In genomic region chr4:141703497-141703896, GRCh38 we compare ENCODE assay signal across 20 cellular contexts.
DNase-seq lines count a peak whose midpoint lies in the region; ATAC-seq, FAIRE-seq and TF ChIP-seq lines count a peak whose summit lies in the region.
"Had no signal": no experiment of that assay in that cellular context is flagged by ENCODE, and none has a peak within 500 bp of the region (broad histone marks: within the 10 kb centered on the region; RNA-seq: fewer than 3 reads in every experiment).

No MANE protein-coding gene starts in this region.

- H3K4me1 Mint-ChIP-seq in activated T-cell treated with anti-CD3 and anti-CD28 coated beads, Interleukin-2, amount 50 U/mL, for 24 hours (ENCODE audit: low read depth), result peaks cover 9% of the 10 kb centered on the region
- H3K4me1 Mint-ChIP-seq: CD4-positive, CD25-positive, alpha-beta regulatory T cell had no signal

- ATAC-seq in A549 (peak in 1 of 2 experiments; percentile 22; a peak in 1 of 6 replicates), HCT116 (no peak), foreskin keratinocyte (no peak), HG02763 (IDR thresholded peaks at IDR 0.05; ENCODE audit: unreplicated experiment) (no peak)

- peaks cover 2% of the 10 kb centered on the region for H3K27me3 Mint-ChIP-seq in activated T-cell treated with anti-CD3 and anti-CD28 coated beads, Interleukin-2, amount 50 U/mL, for 24 hours
- H3K27me3 Mint-ChIP-seq: CD4-positive, CD25-positive, alpha-beta regulatory T cell had no signal

- TF ChIP-seq EP300 in A549 (IDR thresholded peaks at IDR 0.05), result no peak

- H4K20me1 ChIP-seq in HCT116 (ENCODE audit: insufficient read depth), result no peaks in the 10 kb centered on the region

- BruUV-seq in HCT116 (replicated peaks; lab: Mats Ljungman, UMichigan), result no TSS peak

- TF ChIP-seq CTCF in A549 (IDR thresholded peaks at IDR 0.05), result peak; percentile 15; the same call in 1 of the 3 replicates
- TF ChIP-seq CTCF in HCT116 (IDR thresholded peaks at IDR 0.05 in 2 of 3, conservative IDR thresholded peaks at IDR 0.05 in 1 of 3; ENCODE audit: borderline replicate concordance in 1 of 3, insufficient read depth in 1 of 3, low read depth in 2 of 3, low read length in 2 of 3), result peak in 2 of 3 experiments; percentile 7 to 20; a peak in 3 of 6 replicates
- peak; percentile 29 for TF ChIP-seq CTCF in foreskin keratinocyte (conservative IDR thresholded peaks at IDR 0.05)

- intact Hi-C loops in HCT116 (cut with micrococcal nuclease), result no loop called here

- H3K9ac ChIP-seq in HCT116 (ENCODE audit: low read length), result no peak overlapping the region

- H2AFZ ChIP-seq in HCT116 (ENCODE audit: low read depth, low read length, poor library complexity, severe bottlenecking), result no peak overlapping the region

- H3K4me3 ChIP-seq in A549 (no peak overlapping the region), HCT116 (replicated peaks in 1 of 2; ENCODE audit: low read depth in 1 of 2, low read length in 2 of 2) (no peak overlapping the region)
- H3K4me3 ChIP-seq: SJSA1 had no signal

- CTCF ChIA-PET in A549 (lab: Yijun Ruan, JAX) (interaction anchor here (0.7 to 1.3 kb wide), 4 partner anchors 12 to 1680 kb away, joined by 3 read pairs; no protein-coding TSS in a partner anchor), HCT116 (lab: Charles Lee) (interaction anchor here (1.3 to 2.0 kb wide), 4 partner anchors 8 to 357 kb away, joined by 3 to 8 read pairs (median 4); no protein-coding TSS in a partner anchor)

- RAD21 ChIA-PET in HCT116 (lab: Charles Lee; ENCODE audit: low non-redundant PET in 1 of 2, low total read pairs in 2 of 2, uncharacterized antibody in 2 of 2, unreplicated experiment in 2 of 2), result no interaction called here

- TF ChIP-seq RAD21 in A549 (conservative IDR thresholded peaks at IDR 0.05 in 1 of 2, IDR thresholded peaks at IDR 0.05 in 1 of 2), result no peak
- TF ChIP-seq RAD21 in HCT116 (IDR thresholded peaks at IDR 0.05; ENCODE audit: low read depth), result peak; percentile 33

- H3K9me3 ChIP-seq in A549 (peaks cover 17% of the 10 kb centered on the region), HCT116 (ENCODE audit: control insufficient read depth in 1 of 2, insufficient read depth in 1 of 2, low read depth in 1 of 2, low read length in 2 of 2) (no peaks in the 10 kb centered on the region)
- H3K9me3 ChIP-seq: Caco-2, SJSA1 had no signal

- H3K27me3 ChIP-seq in HCT116 (ENCODE audit: insufficient read depth, low read length), result no peaks in the 10 kb centered on the region
- H3K27me3 ChIP-seq in foreskin keratinocyte, result no peaks in the 10 kb centered on the region
- H3K27me3 ChIP-seq: SJSA1 had no signal

- H3K27ac ChIP-seq in A549, result peak overlapping the region in 1 of 2 experiments; percentile 51; a peak in 1 of 6 replicates
- no peak overlapping the region for H3K27ac ChIP-seq in HCT116 (ENCODE audit: low read depth, low read length)
- H3K27ac ChIP-seq in foreskin keratinocyte, result no peak overlapping the region
- H3K27ac ChIP-seq: RWPE1, SJSA1 had no signal

- H3K36me3 ChIP-seq in HCT116 (ENCODE audit: control insufficient read depth in 1 of 2, insufficient read depth in 2 of 2, low read length in 2 of 2), result no peaks in the 10 kb centered on the region
- H3K36me3 ChIP-seq: SJSA1 had no signal

- H3K9me2 ChIP-seq in HCT116 (ENCODE audit: insufficient read depth), result peaks cover 3% of the 10 kb centered on the region; the same call in 1 of the 2 replicates

- H3K4me3 Mint-ChIP-seq in activated T-cell treated with anti-CD3 and anti-CD28 coated beads, Interleukin-2, amount 50 U/mL, for 24 hours, result no peak overlapping the region
- H3K4me3 Mint-ChIP-seq: CD4-positive, CD25-positive, alpha-beta regulatory T cell had no signal

- TF ChIP-seq POLR2A in A549 (IDR thresholded peaks at IDR 0.05; ENCODE audit: low read length) (no peak), HCT116 (IDR thresholded peaks at IDR 0.05; ENCODE audit: borderline replicate concordance, extremely low read depth, insufficient read depth, insufficient read length) (no peak)

- FAIRE-seq in A549 (lab: Jason Lieb, UNC), result no peak
- FAIRE-seq: GM18507 had no signal

- H3K4me2 ChIP-seq in A549, result no peak overlapping the region
- H3K4me2 ChIP-seq in HCT116 (ENCODE audit: low read length), result no peak overlapping the region

- no peaks in the 10 kb centered on the region for H3K36me3 Mint-ChIP-seq in activated T-cell treated with anti-CD3 and anti-CD28 coated beads, Interleukin-2, amount 50 U/mL, for 24 hours (ENCODE audit: low read depth)
- H3K36me3 Mint-ChIP-seq: CD4-positive, CD25-positive, alpha-beta regulatory T cell had no signal

- POLR2A ChIA-PET in A549 (lab: Yijun Ruan, JAX), result no interaction called here
- POLR2A ChIA-PET in HCT116 (lab: Charles Lee), result no interaction called here

- no peaks in the 10 kb centered on the region for H3K79me2 ChIP-seq in HCT116 (ENCODE audit: insufficient read depth, low read length)

- H3K4me1 ChIP-seq in A549, result peaks cover 6% of the 10 kb centered on the region; the same call in 2 of the 3 replicates
- H3K4me1 ChIP-seq in HCT116 (ENCODE audit: control insufficient read depth in 1 of 2, insufficient read depth in 2 of 2, low read length in 2 of 2), result no peaks in the 10 kb centered on the region
- H3K4me1 ChIP-seq in foreskin keratinocyte, result no peaks in the 10 kb centered on the region
- H3K4me1 ChIP-seq: Caco-2, SJSA1 had no signal

- 79% methylated on average over 2 of the region's 2 CpGs for WGBS in A549 (ENCODE audit: missing lambda C conversion rate)

- no peak overlapping the region for H3K27ac Mint-ChIP-seq in activated T-cell treated with anti-CD3 and anti-CD28 coated beads, Interleukin-2, amount 50 U/mL, for 24 hours
- H3K27ac Mint-ChIP-seq: CD4-positive, CD25-positive, alpha-beta regulatory T cell had no signal

- peaks cover 13% of the 10 kb centered on the region for H3K9me3 Mint-ChIP-seq in activated T-cell treated with anti-CD3 and anti-CD28 coated beads, Interleukin-2, amount 50 U/mL, for 24 hours

- in situ Hi-C loops in SK-MEL-5 (cut with HindIII; ENCODE audit: low pct_unique_long_range_greater_than_20kb, low sequenced_read_pairs), result no loop called here

- no peak for DNase-seq in A549 (ENCODE audit: low read depth in 1 of 2, low spot score in 1 of 2)
- DNase-seq in HCT116 (ENCODE audit: low read depth, low spot score), result no peak
- DNase-seq in SK-MEL-5 (ENCODE audit: low read depth, low spot score), result peak; percentile 9
- DNase-seq in foreskin keratinocyte, result no peak
- DNase-seq in NCI-H187 treated with DMSO at 0.1 percent for 48 hours (lab: John Stamatoyannopoulos, UW), result no peak
- DNase-seq in stimulated activated CD4-positive, alpha-beta T cell treated with anti-CD3 and anti-CD28 coated beads, Interleukin-12 subunit alpha, Interleukin-12 subunit beta, amount 100 ng/mL, for 4 hours, result no peak
- no peak for DNase-seq in activated T-cell treated with anti-CD3 and anti-CD28 coated beads, Interleukin-2, amount 50 U/mL, for 24 hours
- DNase-seq: AML-193; Caco-2; CD4-positive, CD25-positive, alpha-beta regulatory T cell; DMS79; GOT3; NCI-H187; NCI-H446; NCI-H748 treated with DMSO at 0.1 percent for 48 hours; OCI-M1 had no signal

TF ChIP-seq in A549, 52 proteins besides CTCF, POLR2A, EP300 and RAD21 (continues in another document):
- TF ChIP-seq HMGXB4 (CRISPR knock-in tag; IDR thresholded peaks at IDR 0.05; ENCODE audit: borderline replicate concordance) (no peak), BCL3 (IDR thresholded peaks at IDR 0.05) (no peak)

TF ChIP-seq in HCT116, 20 proteins besides CTCF, POLR2A, EP300 and RAD21 (continues in another document):
- TF ChIP-seq ZBTB33 (IDR thresholded peaks at IDR 0.05; ENCODE audit: extremely low read depth, insufficient replicate concordance, low read length), result no peak
- TF ChIP-seq EGR1 (IDR thresholded peaks at IDR 0.05; ENCODE audit: low read depth), result no peak
- no peak for TF ChIP-seq REST (IDR thresholded peaks at IDR 0.05; ENCODE audit: low read depth)
- TF ChIP-seq TCF7L2 (IDR thresholded peaks at IDR 0.05; ENCODE audit: borderline replicate concordance, extremely low read depth, insufficient read depth, insufficient read length), result no peak

Comparison
In these comparisons a context has a peak if more than half of its experiments do, and no peak if none do; other contexts are left out.
1. Of the 6 proteins assayed by ChIP-seq in both A549 and HCT116: peak only in A549: none; only in HCT116: RAD21; in both: CTCF; in neither: 4.